Comparison of ENCODE assay signal across 1 cellular context in the genomic region with DNA sequence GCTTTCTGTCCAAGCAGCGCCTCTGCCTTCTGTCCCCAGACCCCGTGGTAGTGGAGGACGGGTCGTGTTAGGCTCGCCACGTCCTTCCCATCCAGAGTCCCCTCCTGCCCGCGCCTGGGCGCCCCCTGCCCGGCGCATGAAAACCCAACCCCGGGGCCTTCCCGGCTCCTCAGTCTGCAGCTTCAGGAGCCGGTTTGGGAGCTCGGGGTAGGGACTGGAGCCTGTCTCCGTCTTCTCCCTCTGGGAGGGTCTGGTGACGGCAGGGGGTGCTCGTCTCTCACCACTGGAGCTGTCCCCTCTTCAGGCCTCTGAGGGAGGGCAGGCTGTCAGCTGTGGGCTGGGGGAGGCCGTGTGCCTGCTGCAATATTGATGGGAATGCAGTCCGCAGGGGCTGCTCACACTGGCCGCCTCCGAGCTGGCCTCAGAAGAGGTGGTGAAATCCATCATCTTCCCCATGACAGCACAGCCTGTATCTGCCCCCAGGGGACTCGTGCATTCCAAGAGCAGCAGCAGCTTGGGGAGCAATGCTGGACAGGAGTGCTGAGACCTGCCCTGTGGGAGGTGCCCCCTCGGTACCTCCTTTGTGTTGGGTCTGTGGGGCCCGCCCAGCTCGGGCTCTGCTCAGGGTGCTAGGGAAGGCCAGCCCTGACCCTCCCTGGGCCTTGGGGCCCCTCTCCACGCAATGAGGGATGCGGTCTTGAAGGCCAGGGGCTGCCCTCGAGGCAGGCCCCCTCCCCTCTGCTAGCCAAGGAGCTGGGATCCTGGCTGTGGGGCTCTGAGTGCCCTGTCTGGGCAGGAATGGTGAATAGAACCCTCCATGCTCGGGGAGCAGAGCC.
TF ChIP-seq lines count a peak whose summit lies in the region.

No MANE protein-coding gene starts in this region.

TF ChIP-seq in WTC11, 78 proteins besides CTCF, POLR2A, EP300 and RAD21 (continued from another document):
- TF ChIP-seq AFF4 (CRISPR knock-in tag; IDR thresholded peaks at IDR 0.05; ENCODE audit: borderline replicate concordance), result no peak
- no peak for TF ChIP-seq OVOL2 (CRISPR knock-in tag; IDR thresholded peaks at IDR 0.05; ENCODE audit: borderline replicate concordance)
